Comparison of ENCODE assay signal across 15 cellular contexts in the genomic region with DNA sequence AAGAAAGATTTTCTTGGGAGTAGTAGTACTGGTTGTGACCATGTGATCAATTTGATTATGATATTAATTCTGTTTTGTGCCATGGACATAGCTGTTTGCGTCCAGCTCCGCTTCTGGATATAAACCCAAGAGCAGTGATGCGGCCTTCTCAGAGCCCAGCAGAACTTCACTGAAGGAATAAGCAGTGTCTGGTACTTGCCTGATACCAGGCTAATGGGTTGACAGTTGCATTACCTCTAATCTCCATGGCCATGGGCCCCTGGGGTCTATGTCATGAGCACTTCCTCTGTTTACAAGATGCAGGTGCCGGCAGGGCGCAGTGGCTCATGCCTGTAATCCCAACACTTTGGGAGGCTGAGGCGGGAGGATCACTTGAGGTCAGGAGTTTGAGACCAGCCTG. TPM values are rescaled to one million over a fixed set of nuclear protein-coding genes. Genes with fewer than 3 reads are reported as not detected.
A peak's percentile ranks its signal among the peaks of the same experiment; 100 is the strongest.
DNase-seq lines count a peak whose midpoint lies in the region; ATAC-seq and TF ChIP-seq lines count a peak whose summit lies in the region.
"Had no signal": no experiment of that assay in that cellular context is flagged by ENCODE, and none has a peak within 500 bp of the region (broad histone marks: within the 10 kb centered on the region; RNA-seq: fewer than 3 reads in every experiment).

No MANE protein-coding gene starts in this region.

- H3K4me3 ChIP-seq in colonic mucosa = no peak overlapping the region
- H3K4me3 ChIP-seq: BLaER1, GM23248, HAP-1 had no signal

- H3K36me3 ChIP-seq in colonic mucosa = no peaks in the 10 kb centered on the region
- H3K36me3 ChIP-seq: BLaER1, HAP-1 had no signal

- peaks cover 8% of the 10 kb centered on the region for H3K27me3 Mint-ChIP-seq in activated CD8-positive, alpha-beta memory T cell treated with anti-CD3 and anti-CD28 coated beads, Interleukin-2, amount 10 ng/mL, durations not matched to agents 7 days and 5 days

- H3K27ac Mint-ChIP-seq in activated CD8-positive, alpha-beta memory T cell treated with anti-CD3 and anti-CD28 coated beads, Interleukin-2, amount 10 ng/mL, durations not matched to agents 7 days and 5 days = no peak overlapping the region
- H3K27ac Mint-ChIP-seq: CD14-positive monocyte; CD8-positive, alpha-beta T cell had no signal

- H3K4me1 ChIP-seq in colonic mucosa = peaks cover 6% of the 10 kb centered on the region
- H3K4me1 ChIP-seq: HAP-1 had no signal

- no peak overlapping the region for H3K27ac ChIP-seq in colonic mucosa
- H3K27ac ChIP-seq: BLaER1, GM23248, HL-60 had no signal

- CTCF ChIA-PET in activated CD8-positive, alpha-beta memory T cell treated with anti-CD3 and anti-CD28 coated beads, Interleukin-2, amount 10 ng/mL, durations not matched to agents 7 days and 5 days (lab: Charles Lee) = interaction anchor here (2.4 kb wide), 1 partner anchor 281 kb away, joined by 7 read pairs; no protein-coding TSS in a partner anchor

- no peaks in the 10 kb centered on the region for H3K9me3 ChIP-seq in colonic mucosa
- H3K9me3 ChIP-seq: BLaER1, HAP-1 had no signal

- peak; percentile 11 for DNase-seq in activated CD8-positive, alpha-beta memory T cell treated with anti-CD3 and anti-CD28 coated beads, Interleukin-2, amount 10 ng/mL, durations not matched to agents 7 days and 5 days
- no peak for DNase-seq in activated CD8-positive, alpha-beta memory T cell treated with anti-CD3 and anti-CD28 coated beads, Interleukin-2, amount 50 U/mL, for 4 hours
- peak; percentile 13 for DNase-seq in colonic mucosa
- peak; percentile 55 for DNase-seq in mesenteric fat pad (ENCODE audit: low spot score)
- DNase-seq in ureter (ENCODE audit: low spot score) = no peak
- DNase-seq in GM19238 (ENCODE audit: insufficient read length, low spot score) = no peak
- DNase-seq: 8988T, COR-L47, GM23248 had no signal

- TF ChIP-seq CTCF in colonic mucosa (IDR thresholded peaks at IDR 0.05) = no peak

- peaks cover 8% of the 10 kb centered on the region for H3K4me1 Mint-ChIP-seq in activated CD8-positive, alpha-beta memory T cell treated with anti-CD3 and anti-CD28 coated beads, Interleukin-2, amount 10 ng/mL, durations not matched to agents 7 days and 5 days

- no peak overlapping the region for H3K4me3 Mint-ChIP-seq in activated CD8-positive, alpha-beta memory T cell treated with anti-CD3 and anti-CD28 coated beads, Interleukin-2, amount 10 ng/mL, durations not matched to agents 7 days and 5 days
- H3K4me3 Mint-ChIP-seq: CD14-positive monocyte; CD8-positive, alpha-beta T cell had no signal

- H3K9ac ChIP-seq in colonic mucosa (ENCODE audit: low read depth in 2 of 2, low read length in 2 of 2) = no peak overlapping the region
- H3K9ac ChIP-seq: BLaER1, GM23248 had no signal

- no peak for ATAC-seq in activated CD8-positive, alpha-beta memory T cell treated with anti-CD3 and anti-CD28 coated beads, Interleukin-2, amount 10 ng/mL, durations not matched to agents 7 days and 5 days
- ATAC-seq in HG02798 (IDR thresholded peaks at IDR 0.05; ENCODE audit: poor library complexity, unreplicated experiment) = no peak
- ATAC-seq: CD8-positive, alpha-beta T cell had no signal

- no peaks in the 10 kb centered on the region for H3K27me3 ChIP-seq in colonic mucosa
- H3K27me3 ChIP-seq: BLaER1 had no signal

- intact Hi-C loops in colonic mucosa (cut with DNase I) = loop anchor here (5.0 kb wide), 1 partner anchor 280 kb away; no protein-coding TSS in a partner anchor

- no peaks in the 10 kb centered on the region for H3K36me3 Mint-ChIP-seq in activated CD8-positive, alpha-beta memory T cell treated with anti-CD3 and anti-CD28 coated beads, Interleukin-2, amount 10 ng/mL, durations not matched to agents 7 days and 5 days
- H3K36me3 Mint-ChIP-seq: CD14-positive monocyte; CD8-positive, alpha-beta T cell had no signal

- H3K9me3 Mint-ChIP-seq in activated CD8-positive, alpha-beta memory T cell treated with anti-CD3 and anti-CD28 coated beads, Interleukin-2, amount 10 ng/mL, durations not matched to agents 7 days and 5 days (ENCODE audit: low read depth) = no peaks in the 10 kb centered on the region
- H3K9me3 Mint-ChIP-seq: CD14-positive monocyte; CD8-positive, alpha-beta T cell had no signal

RNA-seq across cellular contexts. Expression of a gene that starts 36.3 kb away (rescaled TPM):
- total RNA-seq in activated CD8-positive, alpha-beta memory T cell treated with anti-CD3 and anti-CD28 coated beads, Interleukin-2, amount 10 ng/mL, durations not matched to agents 7 days and 5 days = 1 to 10 TPM; 1.0 to 1.3 TPM
- total RNA-seq in colonic mucosa (1 to 10 TPM; 2.6 to 5.6 TPM), mesenteric fat pad (64.8 TPM), ureter (8.2 TPM)

Comparison
In these comparisons a context has a peak if more than half of its experiments do, and no peak if none do; other contexts are left out.
1. DNase-seq: peak in activated CD8-positive, alpha-beta memory T cell treated with anti-CD3 and anti-CD28 coated beads, Interleukin-2, amount 10 ng/mL, durations not matched to agents 7 days and 5 days (single experiment), colonic mucosa (single experiment) and mesenteric fat pad (single experiment); none in activated CD8-positive, alpha-beta memory T cell treated with anti-CD3 and anti-CD28 coated beads, Interleukin-2, amount 50 U/mL, for 4 hours (single experiment), ureter (single experiment) and GM19238 (single experiment).